Comparison of ENCODE assay signal across 13 cellular contexts in genomic region chr5:151038292-151038745, GRCh38. TPM values are rescaled to one million over a fixed set of nuclear protein-coding genes. Genes with fewer than 3 reads are reported as not detected.
DNase-seq lines count a peak whose midpoint lies in the region; ATAC-seq and TF ChIP-seq lines count a peak whose summit lies in the region.
"Had no signal": no experiment of that assay in that cellular context is flagged by ENCODE, and none has a peak within 500 bp of the region (broad histone marks: within the 10 kb centered on the region; RNA-seq: fewer than 3 reads in every experiment).

No MANE protein-coding gene starts in this region.

- in situ Hi-C loops in transverse colon (cut with MboI; ENCODE audit: low pct_ligation_motif_present in 1 of 4, low pct_unique_long_range_greater_than_20kb in 1 of 4, low sequenced_read_pairs in 3 of 4) = no loop called here

- no peaks in the 10 kb centered on the region for H3K9me3 ChIP-seq in transverse colon
- no peaks in the 10 kb centered on the region for H3K9me3 ChIP-seq in SJCRH30 (replicated peaks)

- TF ChIP-seq POLR2A in transverse colon (IDR thresholded peaks at IDR 0.05) = no peak

- ATAC-seq in activated CD8-positive, alpha-beta T cell treated with anti-CD3 and anti-CD28 coated beads for 36 hours = no peak
- ATAC-seq in activated CD8-positive, alpha-beta T cell treated with anti-CD3 and anti-CD28 coated beads, Interleukin-2, amount 10 ng/mL, durations not matched to agents 7 days and 5 days = no peak
- ATAC-seq in HG03108 (IDR thresholded peaks at IDR 0.05; ENCODE audit: unreplicated experiment) = no peak
- ATAC-seq: GM12878 had no signal

- POLR2A ChIA-PET in activated CD8-positive, alpha-beta T cell treated with anti-CD3 and anti-CD28 coated beads for 36 hours (lab: Charles Lee) = interaction anchor here (1.5 kb wide), 1 partner anchor 13 kb away, joined by 3 read pairs; no protein-coding TSS in a partner anchor
- POLR2A ChIA-PET in activated CD8-positive, alpha-beta T cell treated with anti-CD3 and anti-CD28 coated beads, Interleukin-2, amount 10 ng/mL, durations not matched to agents 7 days and 5 days (lab: Charles Lee) = interaction anchor here (0.6 kb wide), 1 partner anchor 41 kb away, joined by 3 read pairs; no protein-coding TSS in a partner anchor

- H3K27me3 ChIP-seq in transverse colon (no peaks in the 10 kb centered on the region), SJCRH30 (no peaks in the 10 kb centered on the region)

- no peak for DNase-seq in activated CD8-positive, alpha-beta T cell treated with anti-CD3 and anti-CD28 coated beads for 36 hours
- no peak for DNase-seq in activated CD8-positive, alpha-beta T cell treated with anti-CD3 and anti-CD28 coated beads, Interleukin-2, amount 10 ng/mL, durations not matched to agents 7 days and 5 days
- no peak for DNase-seq in epithelial cell of prostate (ENCODE audit: low read depth, low spot score)
- DNase-seq in nephron progenitor cell = no peak
- no peak for DNase-seq in transverse colon
- DNase-seq in T-helper 9 cell = no peak
- DNase-seq in SJCRH30 = no peak
- DNase-seq: DMS 273 treated with DMSO at 0.1 percent for 48 hours, NCI-H524 treated with DMSO at 0.1 percent for 48 hours, occipital lobe had no signal

- peaks cover 0 to 84% (median 40%) of the 10 kb centered on the region in 4 donors for H3K36me3 ChIP-seq in transverse colon
- H3K36me3 ChIP-seq in SJCRH30 = peaks cover 26% of the 10 kb centered on the region; the same call in 1 of the 2 replicates

- H3K27ac Mint-ChIP-seq in activated CD8-positive, alpha-beta T cell treated with anti-CD3 and anti-CD28 coated beads for 36 hours = peak overlapping the region; percentile 57
- H3K27ac Mint-ChIP-seq in activated CD8-positive, alpha-beta T cell treated with anti-CD3 and anti-CD28 coated beads, Interleukin-2, amount 10 ng/mL, durations not matched to agents 7 days and 5 days = no peak overlapping the region
- H3K27ac Mint-ChIP-seq in nephron progenitor cell = peak overlapping the region; percentile 93

- H3K36me3 Mint-ChIP-seq in activated CD8-positive, alpha-beta T cell treated with anti-CD3 and anti-CD28 coated beads for 36 hours (ENCODE audit: low read depth) = peaks cover 70% of the 10 kb centered on the region
- H3K36me3 Mint-ChIP-seq in activated CD8-positive, alpha-beta T cell treated with anti-CD3 and anti-CD28 coated beads, Interleukin-2, amount 10 ng/mL, durations not matched to agents 7 days and 5 days (ENCODE audit: low read depth) = peaks cover 69% of the 10 kb centered on the region
- H3K36me3 Mint-ChIP-seq in nephron progenitor cell (ENCODE audit: low read depth) = peaks cover 59% of the 10 kb centered on the region

- H3K27me3 Mint-ChIP-seq in activated CD8-positive, alpha-beta T cell treated with anti-CD3 and anti-CD28 coated beads for 36 hours = no peaks in the 10 kb centered on the region
- no peaks in the 10 kb centered on the region for H3K27me3 Mint-ChIP-seq in activated CD8-positive, alpha-beta T cell treated with anti-CD3 and anti-CD28 coated beads, Interleukin-2, amount 10 ng/mL, durations not matched to agents 7 days and 5 days (ENCODE audit: low read depth)
- H3K27me3 Mint-ChIP-seq in nephron progenitor cell (ENCODE audit: low read depth, poor library complexity) = no peaks in the 10 kb centered on the region

- CTCF ChIA-PET in activated CD8-positive, alpha-beta T cell treated with anti-CD3 and anti-CD28 coated beads for 36 hours (lab: Charles Lee) = interaction anchor here (0.9 to 2.5 kb wide), 4 partner anchors 10 to 80 kb away, joined by 3 to 18 read pairs (median 15); no protein-coding TSS in a partner anchor
- CTCF ChIA-PET in activated CD8-positive, alpha-beta T cell treated with anti-CD3 and anti-CD28 coated beads, Interleukin-2, amount 10 ng/mL, durations not matched to agents 7 days and 5 days (lab: Charles Lee) = interaction anchor here (0.9 to 1.6 kb wide), 2 partner anchors 10 to 78 kb away, joined by 4 read pairs; no protein-coding TSS in a partner anchor

- intact Hi-C loops in activated CD8-positive, alpha-beta T cell treated with anti-CD3 and anti-CD28 coated beads for 36 hours (cut with micrococcal nuclease) = no loop called here
- intact Hi-C loops in transverse colon (cut with DNase I; ENCODE audit: low total_unique reads) = no loop called here

- peak overlapping the region; percentile 88 for H3K27ac ChIP-seq in epithelial cell of prostate
- H3K27ac ChIP-seq in transverse colon = peak overlapping the region; percentile 67 to 83 (median 72)
- H3K27ac ChIP-seq in SJCRH30 = no peak overlapping the region
- H3K27ac ChIP-seq: SK-N-MC had no signal

- H3K4me1 Mint-ChIP-seq in activated CD8-positive, alpha-beta T cell treated with anti-CD3 and anti-CD28 coated beads for 36 hours (ENCODE audit: low read depth) = peaks cover 6% of the 10 kb centered on the region
- peaks cover 7% of the 10 kb centered on the region for H3K4me1 Mint-ChIP-seq in activated CD8-positive, alpha-beta T cell treated with anti-CD3 and anti-CD28 coated beads, Interleukin-2, amount 10 ng/mL, durations not matched to agents 7 days and 5 days (ENCODE audit: low read depth)
- H3K4me1 Mint-ChIP-seq in nephron progenitor cell = peaks cover 29% of the 10 kb centered on the region

- no peaks in the 10 kb centered on the region for H3K9me3 Mint-ChIP-seq in activated CD8-positive, alpha-beta T cell treated with anti-CD3 and anti-CD28 coated beads for 36 hours
- H3K9me3 Mint-ChIP-seq in activated CD8-positive, alpha-beta T cell treated with anti-CD3 and anti-CD28 coated beads, Interleukin-2, amount 10 ng/mL, durations not matched to agents 7 days and 5 days (ENCODE audit: insufficient read depth) = no peaks in the 10 kb centered on the region
- H3K9me3 Mint-ChIP-seq in nephron progenitor cell = no peaks in the 10 kb centered on the region

- no peak for TF ChIP-seq EP300 in transverse colon (IDR thresholded peaks at IDR 0.05; ENCODE audit: low read depth)

- H3K4me1 ChIP-seq in transverse colon = peaks cover 8 to 20% (median 16%) of the 10 kb centered on the region in 4 donors
- no peaks in the 10 kb centered on the region for H3K4me1 ChIP-seq in SJCRH30

- H3K4me3 ChIP-seq in transverse colon (no peak overlapping the region), SJCRH30 (no peak overlapping the region)
- H3K4me3 ChIP-seq: GM12878, SK-N-MC had no signal

- no peak for TF ChIP-seq CTCF in activated CD8-positive, alpha-beta T cell treated with anti-CD3 and anti-CD28 coated beads for 36 hours (IDR thresholded peaks at IDR 0.05)
- no peak for TF ChIP-seq CTCF in nephron progenitor cell (IDR thresholded peaks at IDR 0.05)
- TF ChIP-seq CTCF in transverse colon (IDR thresholded peaks at IDR 0.05) = no peak

- H3K4me3 Mint-ChIP-seq in activated CD8-positive, alpha-beta T cell treated with anti-CD3 and anti-CD28 coated beads for 36 hours = no peak overlapping the region
- H3K4me3 Mint-ChIP-seq in activated CD8-positive, alpha-beta T cell treated with anti-CD3 and anti-CD28 coated beads, Interleukin-2, amount 10 ng/mL, durations not matched to agents 7 days and 5 days = no peak overlapping the region
- H3K4me3 Mint-ChIP-seq in nephron progenitor cell = no peak overlapping the region

- WGBS in transverse colon (ENCODE audit: low coverage in 1 of 2), 2 donors = 87% methylated on average over 5 to 10 of the region's 10 CpGs

RNA-seq across cellular contexts. Expression of gene GPX3, which starts 17.9 kb away (rescaled TPM):
- total RNA-seq in activated CD8-positive, alpha-beta T cell treated with anti-CD3 and anti-CD28 coated beads for 36 hours = not detected
- not detected for total RNA-seq in activated CD8-positive, alpha-beta T cell treated with anti-CD3 and anti-CD28 coated beads, Interleukin-2, amount 10 ng/mL, durations not matched to agents 7 days and 5 days
- 100 to 1,000 TPM; 252 to 758 (median 352) TPM for total RNA-seq in transverse colon
- 3.3 and 4.0 TPM in 2 replicates for total RNA-seq in SJCRH30 (2014; rRNA removed; shearing (Covaris generic))

RNA-seq across cellular contexts. Expression of gene TNIP1, which starts 42.5 kb away (rescaled TPM):
- total RNA-seq in activated CD8-positive, alpha-beta T cell treated with anti-CD3 and anti-CD28 coated beads for 36 hours = 100 to 1,000 TPM; 222 TPM
- total RNA-seq in activated CD8-positive, alpha-beta T cell treated with anti-CD3 and anti-CD28 coated beads, Interleukin-2, amount 10 ng/mL, durations not matched to agents 7 days and 5 days = 100 to 1,000 TPM; 132 to 138 TPM
- 100 to 1,000 TPM in 3 of 4 donors, 10 to 100 TPM in 1; 63.9 to 296 (median 223) TPM for total RNA-seq in transverse colon
- 56.3 and 57.4 TPM in 2 replicates for total RNA-seq in SJCRH30 (2014; rRNA removed; shearing (Covaris generic))

Comparison
In these comparisons a context has a peak if more than half of its experiments do, and no peak if none do; other contexts are left out.
1. RNA of gene GPX3, which starts 17.9 kb away (total RNA-seq): 252 to 758 TPM in transverse colon; 3.3 to 4.0 TPM in SJCRH30, not detected in activated CD8-positive, alpha-beta T cell treated with anti-CD3 and anti-CD28 coated beads for 36 hours and not detected in activated CD8-positive, alpha-beta T cell treated with anti-CD3 and anti-CD28 coated beads, Interleukin-2, amount 10 ng/mL, durations not matched to agents 7 days and 5 days; every median in the first group is over 10 times any median in the second.